15 cellular contexts compared by ENCODE assay signal in the genomic region with DNA sequence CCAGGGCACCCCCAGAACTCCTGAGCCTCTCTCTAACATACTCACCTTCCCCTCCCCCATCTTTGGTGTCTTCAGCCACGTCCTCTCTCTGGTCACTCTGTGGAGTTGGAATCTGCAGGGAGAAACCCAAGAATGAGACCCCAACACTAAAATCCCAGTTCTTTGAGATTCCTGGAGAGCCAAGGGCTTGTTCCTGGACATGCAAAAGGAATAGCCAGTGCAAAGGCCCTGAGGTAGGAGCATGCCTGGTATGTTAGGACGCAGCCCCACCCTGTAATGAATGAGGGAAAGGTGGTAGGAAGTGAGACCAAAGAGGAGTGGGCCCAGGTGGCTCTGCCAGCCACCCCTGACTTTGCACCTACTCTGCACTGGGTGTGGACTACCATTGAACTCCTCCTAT. TPM values are rescaled to one million over a fixed set of nuclear protein-coding genes. Genes with fewer than 3 reads are reported as not detected.
DNase-seq lines count a peak whose midpoint lies in the region; ATAC-seq and TF ChIP-seq lines count a peak whose summit lies in the region.
"Had no signal": no experiment of that assay in that cellular context is flagged by ENCODE, and none has a peak within 500 bp of the region (broad histone marks: within the 10 kb centered on the region; RNA-seq: fewer than 3 reads in every experiment).

No MANE protein-coding gene starts in this region.

- H3K4me3 Mint-ChIP-seq in CD4-positive, alpha-beta memory T cell: no peak overlapping the region
- no peak overlapping the region for H3K4me3 Mint-ChIP-seq in glutamatergic neuron (ENCODE audit: unreplicated experiment)
- H3K4me3 Mint-ChIP-seq in stimulated activated naive B cell treated with anti-CD40 and anti-IgM and Interleukin-4, amounts not matched to agents 10 μg/mL and 1 μg/mL and 100 μg/mL, for 72 hours: no peak overlapping the region
- H3K4me3 Mint-ChIP-seq: H9 had no signal

- intact Hi-C loops in CD4-positive, alpha-beta memory T cell (cut with micrococcal nuclease): loop anchor here (5.0 kb wide), 1 partner anchor 33 kb away; no protein-coding TSS in a partner anchor
- intact Hi-C loops in breast epithelium (cut with DNase I; ENCODE audit: low total_unique reads): no loop called here

- TF ChIP-seq POLR2A in breast epithelium (IDR thresholded peaks at IDR 0.05): no peak

- H3K4me3 ChIP-seq in CD4-positive, alpha-beta memory T cell (ENCODE audit: low read length in 2 of 2): no peak overlapping the region
- H3K4me3 ChIP-seq in breast epithelium: no peak overlapping the region
- H3K4me3 ChIP-seq: SJSA1 had no signal

- H3K36me3 ChIP-seq in CD4-positive, alpha-beta memory T cell (ENCODE audit: insufficient read depth, low read length): peaks cover 32% of the 10 kb centered on the region
- no peaks in the 10 kb centered on the region for H3K36me3 ChIP-seq in breast epithelium
- H3K36me3 ChIP-seq: BE2C had no signal

- H3K27me3 Mint-ChIP-seq in CD4-positive, alpha-beta memory T cell: no peaks in the 10 kb centered on the region
- peaks cover 22% of the 10 kb centered on the region for H3K27me3 Mint-ChIP-seq in glutamatergic neuron (ENCODE audit: unreplicated experiment)
- H3K27me3 Mint-ChIP-seq in stimulated activated naive B cell treated with anti-CD40 and anti-IgM and Interleukin-4, amounts not matched to agents 10 μg/mL and 1 μg/mL and 100 μg/mL, for 72 hours: no peaks in the 10 kb centered on the region

- H3K9me3 ChIP-seq in CD4-positive, alpha-beta memory T cell (ENCODE audit: control insufficient read depth in 1 of 2, low read length in 2 of 2): no peaks in the 10 kb centered on the region
- H3K9me3 ChIP-seq in breast epithelium: no peaks in the 10 kb centered on the region
- H3K9me3 ChIP-seq: BE2C, SJSA1 had no signal

- POLR2A ChIA-PET in CD4-positive, alpha-beta memory T cell (lab: Charles Lee; ENCODE audit: partially characterized antibody): interaction anchor here (1.3 to 6.0 kb wide), 2 partner anchors 30 to 33 kb away, joined by 8 to 75 read pairs; partner anchors contain the start of gene ATP13A1
- POLR2A ChIA-PET in RWPE1 (lab: Yijun Ruan, JAX; ENCODE audit: low non-redundant PET): no interaction called here

- H3K9me3 Mint-ChIP-seq in CD4-positive, alpha-beta memory T cell: peaks cover 0 to 2% (median 0%) of the 10 kb centered on the region in 8 donors
- peaks cover 21% of the 10 kb centered on the region for H3K9me3 Mint-ChIP-seq in glutamatergic neuron (ENCODE audit: unreplicated experiment)
- H3K9me3 Mint-ChIP-seq in stimulated activated naive B cell treated with anti-CD40 and anti-IgM and Interleukin-4, amounts not matched to agents 10 μg/mL and 1 μg/mL and 100 μg/mL, for 72 hours: no peaks in the 10 kb centered on the region
- H3K9me3 Mint-ChIP-seq: H9 had no signal

- H3K36me3 Mint-ChIP-seq in CD4-positive, alpha-beta memory T cell: peaks cover 23 to 56% of the 10 kb centered on the region in 2 donors
- H3K36me3 Mint-ChIP-seq in glutamatergic neuron (ENCODE audit: unreplicated experiment): peaks cover 17% of the 10 kb centered on the region
- peaks cover 45 to 73% of the 10 kb centered on the region in 2 donors for H3K36me3 Mint-ChIP-seq in stimulated activated naive B cell treated with anti-CD40 and anti-IgM and Interleukin-4, amounts not matched to agents 10 μg/mL and 1 μg/mL and 100 μg/mL, for 72 hours

- H3K27ac Mint-ChIP-seq in CD4-positive, alpha-beta memory T cell: peak overlapping the region in 4 of 7 donors; percentile 37 to 94 (median 50)
- peak overlapping the region; percentile 25 for H3K27ac Mint-ChIP-seq in glutamatergic neuron (ENCODE audit: unreplicated experiment)
- peak overlapping the region; percentile 51 for H3K27ac Mint-ChIP-seq in stimulated activated naive B cell treated with anti-CD40 and anti-IgM and Interleukin-4, amounts not matched to agents 10 μg/mL and 1 μg/mL and 100 μg/mL, for 72 hours
- H3K27ac Mint-ChIP-seq: H9 had no signal

- peak in 1 of 5 donors; percentile 39 for DNase-seq in CD4-positive, alpha-beta memory T cell
- no peak for DNase-seq in RWPE1 (ENCODE audit: low spot score)
- DNase-seq in glutamatergic neuron: no peak
- no peak for DNase-seq in stimulated activated naive B cell treated with anti-CD40 and anti-IgM and Interleukin-4, amounts not matched to agents 10 μg/mL and 1 μg/mL and 100 μg/mL, for 72 hours
- no peak for DNase-seq in breast epithelium (ENCODE audit: low spot score in 2 of 2)
- DNase-seq: BE2C; H9; NCI-H1436; NCI-H2029 treated with DMSO at 0.1 percent for 48 hours; NCI-H2227 treated with DMSO at 0.1 percent for 48 hours; NCI-H526; NK-92 treated with Interleukin-12 subunit alpha and Interleukin-12 subunit beta, amount 100 ng/mL, for 24 hours had no signal

- TF ChIP-seq CTCF in RWPE1 (conservative IDR thresholded peaks at IDR 0.05; ENCODE audit: low read depth) (no peak), glutamatergic neuron (IDR thresholded peaks at IDR 0.05; ENCODE audit: partially characterized antibody, unreplicated experiment) (no peak), breast epithelium (IDR thresholded peaks at IDR 0.05) (no peak)

- CTCF ChIA-PET in CD4-positive, alpha-beta memory T cell (lab: Charles Lee; ENCODE audit: partially characterized antibody): no interaction called here
- CTCF ChIA-PET in RWPE1 (lab: Yijun Ruan, JAX): interaction anchor here (0.6 kb wide), 1 partner anchor 76 kb away, joined by 3 read pairs; no protein-coding TSS in a partner anchor

- H3K27ac ChIP-seq in CD4-positive, alpha-beta memory T cell (ENCODE audit: low read depth, low read length): no peak overlapping the region
- peak overlapping the region; percentile 84; the same call in 1 of the 2 replicates for H3K27ac ChIP-seq in RWPE1
- H3K27ac ChIP-seq in breast epithelium: no peak overlapping the region
- H3K27ac ChIP-seq: SJSA1 had no signal

- H3K27me3 ChIP-seq in CD4-positive, alpha-beta memory T cell (ENCODE audit: insufficient read depth, low read length): no peaks in the 10 kb centered on the region
- no peaks in the 10 kb centered on the region for H3K27me3 ChIP-seq in breast epithelium
- H3K27me3 ChIP-seq: SJSA1 had no signal

- ATAC-seq in stimulated activated naive B cell treated with anti-CD40 and anti-IgM and Interleukin-4, amounts not matched to agents 10 μg/mL and 1 μg/mL and 100 μg/mL, for 72 hours (replicated peaks): no peak
- no peak for ATAC-seq in GM18502 (IDR thresholded peaks at IDR 0.05; ENCODE audit: poor library complexity, unreplicated experiment)
- ATAC-seq in GM19463 (IDR thresholded peaks at IDR 0.05; ENCODE audit: unreplicated experiment): no peak

- peaks cover 21 to 43% (median 33%) of the 10 kb centered on the region in 4 donors for H3K4me1 Mint-ChIP-seq in CD4-positive, alpha-beta memory T cell
- H3K4me1 Mint-ChIP-seq in glutamatergic neuron (ENCODE audit: low read depth, unreplicated experiment): peaks cover 17% of the 10 kb centered on the region
- H3K4me1 Mint-ChIP-seq in stimulated activated naive B cell treated with anti-CD40 and anti-IgM and Interleukin-4, amounts not matched to agents 10 μg/mL and 1 μg/mL and 100 μg/mL, for 72 hours: peaks cover 30 to 47% of the 10 kb centered on the region in 2 donors

- peaks cover 28% of the 10 kb centered on the region for H3K4me1 ChIP-seq in CD4-positive, alpha-beta memory T cell (ENCODE audit: insufficient read depth, low read length)
- no peaks in the 10 kb centered on the region for H3K4me1 ChIP-seq in breast epithelium
- H3K4me1 ChIP-seq: BE2C, SJSA1 had no signal

RNA-seq across cellular contexts. Expression of gene LPAR2, which starts 2.4 kb away (rescaled TPM):
- 10 to 100 TPM; 70.7 to 72.4 TPM for total RNA-seq in CD4-positive, alpha-beta memory T cell
- 10 to 100 TPM; 27.2 to 37.7 TPM for polyA plus RNA-seq in CD4-positive, alpha-beta memory T cell
- total RNA-seq in glutamatergic neuron (ENCODE audit: unreplicated experiment) (364 TPM), breast epithelium (10 to 100 TPM in 2 of 3 donors, 1 to 10 TPM in 1; 3.2 to 17.1 (median 16.4) TPM)

RNA-seq across cellular contexts. Expression of gene PBX4, which starts 11.9 kb away (rescaled TPM):
- 10 to 100 TPM; 46.5 to 56.3 TPM for total RNA-seq in CD4-positive, alpha-beta memory T cell
- 10 to 100 TPM in 1 of 2 donors, 1 to 10 TPM in 1; 3.9 to 11.8 TPM for polyA plus RNA-seq in CD4-positive, alpha-beta memory T cell
- 56.1 TPM for total RNA-seq in glutamatergic neuron (ENCODE audit: unreplicated experiment)
- total RNA-seq in breast epithelium: 1 to 10 TPM; 3.4 to 5.9 (median 5.6) TPM

RNA-seq across cellular contexts. Expression of gene GMIP, which starts 13.0 kb away (rescaled TPM):
- total RNA-seq in CD4-positive, alpha-beta memory T cell: 100 to 1,000 TPM; 101 to 105 TPM
- polyA plus RNA-seq in CD4-positive, alpha-beta memory T cell: 10 to 100 TPM; 28.4 to 49.7 TPM
- total RNA-seq in glutamatergic neuron (ENCODE audit: unreplicated experiment) (204 TPM), breast epithelium (10 to 100 TPM in 1 of 3 donors, 1 to 10 TPM in 2; 7.9 to 10.4 (median 8.5) TPM)

RNA-seq across cellular contexts. Expression of gene ATP13A1, which starts 33.0 kb away (rescaled TPM):
- 100 to 1,000 TPM; 137 to 139 TPM for total RNA-seq in CD4-positive, alpha-beta memory T cell
- polyA plus RNA-seq in CD4-positive, alpha-beta memory T cell: 10 to 100 TPM; 21.3 to 54.7 TPM
- total RNA-seq in glutamatergic neuron (ENCODE audit: unreplicated experiment) (92.7 TPM), breast epithelium (100 to 1,000 TPM; 155 to 222 (median 189) TPM)

RNA-seq across cellular contexts. Expression of gene ZNF101, which starts 38.2 kb away (rescaled TPM):
- total RNA-seq in CD4-positive, alpha-beta memory T cell: 100 to 1,000 TPM; 152 to 156 TPM
- 100 to 1,000 TPM in 1 of 2 donors, 10 to 100 TPM in 1; 97.3 to 113 TPM for polyA plus RNA-seq in CD4-positive, alpha-beta memory T cell
- total RNA-seq in glutamatergic neuron (ENCODE audit: unreplicated experiment) (8.0 TPM), breast epithelium (10 to 100 TPM in 2 of 3 donors, 1 to 10 TPM in 1; 4.8 to 32.8 (median 16.7) TPM)

Comparison
In these comparisons a context has a peak if more than half of its experiments do, and no peak if none do; other contexts are left out.
1. RNA of gene GMIP, which starts 13.0 kb away (total RNA-seq): 204 TPM in glutamatergic neuron (single experiment) and 101 to 105 TPM in CD4-positive, alpha-beta memory T cell; 7.9 to 10.4 TPM in breast epithelium; every median in the first group is over 4 times any median in the second.
2. Peak in every context shown above with its lines, with median percentiles within 50 percentile points of each other: H3K27ac Mint-ChIP-seq.